In the genomic region with DNA sequence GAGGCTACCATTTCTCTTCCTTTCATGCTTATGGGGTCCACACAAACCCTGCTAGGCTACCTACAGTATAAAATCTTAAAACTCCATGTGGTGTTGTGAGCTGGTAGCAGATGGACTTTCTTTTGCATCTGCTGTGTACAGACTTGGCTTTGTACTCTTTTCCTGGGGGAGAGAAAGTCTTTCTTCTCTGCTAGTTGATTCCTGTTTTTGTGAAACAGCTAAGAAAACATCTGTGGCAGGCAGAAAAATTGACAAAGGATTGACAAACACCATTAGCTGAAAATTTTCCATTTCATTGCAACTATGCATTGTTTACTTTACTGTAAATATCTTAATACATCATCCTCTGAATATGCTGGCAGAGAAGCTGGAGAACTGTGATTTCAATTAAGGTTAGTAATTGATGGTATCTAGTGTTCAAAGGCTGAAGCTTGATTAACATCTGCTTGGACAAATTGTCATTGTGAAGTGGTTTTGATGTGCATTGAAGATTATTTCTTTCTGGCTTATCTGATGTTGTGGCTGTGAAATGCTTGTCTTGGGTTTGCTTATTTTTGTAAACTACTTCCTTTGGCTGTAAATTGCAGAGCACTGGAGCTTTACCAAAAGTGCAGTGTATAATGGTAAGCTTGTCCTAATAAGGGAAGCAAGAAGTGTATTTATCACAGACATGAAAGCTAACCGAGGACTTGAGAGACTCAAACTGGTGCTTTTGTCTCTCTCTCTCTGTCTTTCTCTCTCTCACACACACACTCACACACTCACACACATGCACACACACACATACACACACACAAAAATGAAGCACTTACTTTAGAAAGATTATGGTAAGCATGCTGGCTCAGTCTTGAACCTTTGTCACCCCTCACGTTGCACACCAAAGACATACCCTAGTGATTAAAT, we compare ENCODE assay signal across 9 cellular contexts. TPM values are rescaled to one million over a fixed set of nuclear protein-coding genes. Genes with fewer than 3 reads are reported as not detected.
DNase-seq lines count a peak whose midpoint lies in the region; ATAC-seq and TF ChIP-seq lines count a peak whose summit lies in the region.
"Had no signal": no experiment of that assay in that cellular context is flagged by ENCODE, and none has a peak within 500 bp of the region (broad histone marks: within the 10 kb centered on the region; RNA-seq: fewer than 3 reads in every experiment).

FOXP2 (plus strand) TSS at position 665 of the 903 bp plus-strand sequence. CDS start 11,697 bp downstream, outside the sequence.

- peak within 1 kb of the TSS; percentile 72 to 82 (median 80) for H3K9ac ChIP-seq in skeletal muscle tissue (ENCODE audit: low read depth in 1 of 3, low read length in 3 of 3)

- POLR2A ChIA-PET in HEK293T (lab: Yijun Ruan, JAX) = interaction anchor here (0.9 to 3.8 kb wide), 2 partner anchors 330 to 333 kb away, joined by 3 to 31 read pairs; no protein-coding TSS in a partner anchor

- H3K4me3 ChIP-seq in skeletal muscle tissue (ENCODE audit: low read length in 3 of 3) = peak within 1 kb of the TSS; percentile 64 to 69 (median 68)

- CTCF ChIA-PET in HEK293T (lab: Yijun Ruan, JAX) = interaction anchor here (0.6 to 2.5 kb wide), 6 partner anchors 12 to 1470 kb away, joined by 3 to 11 read pairs (median 4); no protein-coding TSS in a partner anchor

- H3K27ac ChIP-seq in skeletal muscle tissue (ENCODE audit: low read depth, low read length) (peak within 1 kb of the TSS; percentile 76), caudate nucleus (ENCODE audit: low read depth, low read length) (no peak within 1 kb of the TSS)

- no peaks in the 10 kb centered on the region for H3K9me3 ChIP-seq in skeletal muscle tissue (ENCODE audit: control insufficient read depth in 3 of 3, low read length in 3 of 3)

- no peaks in the 10 kb centered on the region for H3K27me3 ChIP-seq in skeletal muscle tissue (ENCODE audit: control insufficient read depth in 3 of 3, insufficient read depth in 3 of 3, low read length in 3 of 3)

- no peak for DNase-seq in HEK293T (ENCODE audit: extremely low spot score)
- peak; percentile 44 for DNase-seq in RPMI8226
- DNase-seq in Right ventricle myocardium superior = no peak
- DNase-seq in caudate nucleus (lab: John Stamatoyannopoulos, UW) = no peak
- no peak for DNase-seq in GM10266 (ENCODE audit: extremely low spot score)
- no peak for DNase-seq in glomerular visceral epithelial cell (ENCODE audit: extremely low spot score)
- no peak for DNase-seq in Kasumi-1 (lab: John Stamatoyannopoulos, UW)
- DNase-seq: natural killer cell had no signal

- intact Hi-C loops in Right ventricle myocardium superior (cut with DNase I) = loop anchor here (10.0 kb wide), 1 partner anchor 330 kb away; no protein-coding TSS in a partner anchor

- ATAC-seq in Right ventricle myocardium superior (ENCODE audit: poor library complexity) = peak; percentile 59
- ATAC-seq: natural killer cell had no signal

- TF ChIP-seq CTCF in GM10266 (IDR thresholded peaks at IDR 0.05; ENCODE audit: control insufficient read depth, insufficient read depth, low read depth, missing control alignments) = no peak

- H3K4me1 ChIP-seq in skeletal muscle tissue (ENCODE audit: control insufficient read depth in 3 of 3, insufficient read depth in 3 of 3, low read length in 3 of 3) = peaks cover 4 to 13% (median 5%) of the 10 kb centered on the region in 3 donors

- H3K36me3 ChIP-seq in skeletal muscle tissue (ENCODE audit: control insufficient read depth in 3 of 3, insufficient read depth in 3 of 3, low read length in 3 of 3) = no peaks in the 10 kb centered on the region

TF ChIP-seq in HEK293T, 16 proteins besides CTCF, POLR2A, EP300 and RAD21:
- TF ChIP-seq PKNOX1 (IDR thresholded peaks at IDR 0.05) (0 out of 2 replicates have a peak, but pooled peaks have one; percentile 2), BHLHE40 (IDR thresholded peaks at IDR 0.05; ENCODE audit: borderline replicate concordance) (no peak), FOXA1 (IDR thresholded peaks at IDR 0.05) (peak; percentile 52; the same call in 1 of the 2 replicates)

RNA-seq across cellular contexts. Expression of gene FOXP2, which starts in this region (rescaled TPM):
- total RNA-seq in Right ventricle myocardium superior (2.3 TPM), skeletal muscle tissue (10.4 TPM)
- total RNA-seq: natural killer cell had no signal
